Comparison of ENCODE assay signal across 20 cellular contexts in genomic region chr17:8405499-8406016, GRCh38. TPM values are rescaled to one million over a fixed set of nuclear protein-coding genes. Genes with fewer than 3 reads are reported as not detected.
"Had no signal": no experiment of that assay in that cellular context is flagged by ENCODE, and none has a peak within 500 bp of the region (broad histone marks: within the 10 kb centered on the region; RNA-seq: fewer than 3 reads in every experiment).

No MANE protein-coding gene starts in this region.

- H3K27me3 ChIP-seq: ovary, right atrium auricular region, sigmoid colon had no signal

- H3K27ac ChIP-seq: dorsolateral prefrontal cortex, ovary, right atrium auricular region, sigmoid colon had no signal

- H3K36me3 ChIP-seq: ovary, right atrium auricular region, sigmoid colon had no signal

- H3K4me3 ChIP-seq: dorsolateral prefrontal cortex, ovary, right atrium auricular region, sigmoid colon had no signal

- FAIRE-seq: small intestine had no signal

- DNase-seq: cortex of kidney; dorsolateral prefrontal cortex; effector CD8-positive, alpha-beta T cell; foreskin melanocyte; head of caudate nucleus; hippocampal formation; naive thymus-derived CD4-positive, alpha-beta T cell; nephron progenitor cell; ovary; sigmoid colon; small intestine; stimulated activated CD4-positive, alpha-beta T cell treated with anti-CD3 and anti-CD28 coated beads, Interleukin-12 subunit alpha, Interleukin-12 subunit beta, amount 100 ng/mL, for 4 hours; stimulated activated naive CD4-positive, alpha-beta T cell treated with Interleukin-2 at 50 U/mL for 16 hours; trophoblast cell had no signal

- H3K9me3 ChIP-seq: ovary, right atrium auricular region, sigmoid colon had no signal

- ATAC-seq: naive thymus-derived CD4-positive, alpha-beta T cell had no signal

RNA-seq across cellular contexts. Expression of gene RNF222, which starts 7.9 kb away (rescaled TPM):
- total RNA-seq: chondrocyte, kidney epithelial cell, mesothelial cell of epicardium, ovary, posterior vena cava, right atrium auricular region, sigmoid colon, urinary bladder had no signal
- polyA plus RNA-seq: ovary, small intestine, urinary bladder had no signal
